Comparison of ENCODE assay signal across 23 cellular contexts in genomic region chr1:215201301-215201700, GRCh38.
DNase-seq lines count a peak whose midpoint lies in the region; ATAC-seq and TF ChIP-seq lines count a peak whose summit lies in the region.
"Had no signal": no experiment of that assay in that cellular context is flagged by ENCODE, and none has a peak within 500 bp of the region (broad histone marks: within the 10 kb centered on the region; RNA-seq: fewer than 3 reads in every experiment).

No MANE protein-coding gene starts in this region.

- peaks cover 22% of the 10 kb centered on the region for H3K4me1 Mint-ChIP-seq in HFFc6 (ENCODE audit: low read depth)
- H3K4me1 Mint-ChIP-seq in activated naive CD8-positive, alpha-beta T cell treated with anti-CD3 and anti-CD28 coated beads, Interleukin-2, amount 50 U/mL, for 24 hours = no peaks in the 10 kb centered on the region
- H3K4me1 Mint-ChIP-seq: CD14-positive monocyte; CD8-positive, alpha-beta memory T cell; T-cell had no signal

- DNase-seq in COLO829 (ENCODE audit: low spot score) (peak; percentile 59), HFFc6 (no peak), SK-MEL-5 (ENCODE audit: low read depth, low spot score) (peak; percentile 32), hepatic stellate cell (ENCODE audit: low spot score) (peak; percentile 1), KBM-7 (no peak), amygdala (lab: John Stamatoyannopoulos, UW) (no peak)
- DNase-seq in activated naive CD8-positive, alpha-beta T cell treated with anti-CD3 and anti-CD28 coated beads, Interleukin-2, amount 50 U/mL, for 24 hours = no peak
- DNase-seq: BE2C; Calu3; CD8-positive, alpha-beta memory T cell; H9; IMR-90; NCI-H2081; NCI-H2171 treated with DMSO at 0.1 percent for 48 hours; NCI-H345; NCI-H510A treated with DMSO at 0.1 percent for 48 hours; NCI-H774; NK-92 treated with Interleukin-12 subunit alpha and Interleukin-12 subunit beta, amount 100 ng/mL, for 24 hours; PC-3; T-cell had no signal

- no peak for TF ChIP-seq CTCF in HFFc6 (IDR thresholded peaks at IDR 0.05)

- H3K27me3 Mint-ChIP-seq in HFFc6 (ENCODE audit: insufficient read depth) = peaks cover 3% of the 10 kb centered on the region; the same call in 1 of the 2 replicates
- no peaks in the 10 kb centered on the region for H3K27me3 Mint-ChIP-seq in activated naive CD8-positive, alpha-beta T cell treated with anti-CD3 and anti-CD28 coated beads, Interleukin-2, amount 50 U/mL, for 24 hours
- H3K27me3 Mint-ChIP-seq: CD8-positive, alpha-beta memory T cell; T-cell had no signal

- no peak for ATAC-seq in activated naive CD8-positive, alpha-beta T cell treated with anti-CD3 and anti-CD28 coated beads, Interleukin-2, amount 50 U/mL, for 24 hours
- ATAC-seq in HG02981 (IDR thresholded peaks at IDR 0.05; ENCODE audit: unreplicated experiment) = no peak
- ATAC-seq: PC-3, Right ventricle myocardium inferior, T-cell had no signal

- no peaks in the 10 kb centered on the region for H3K9me3 Mint-ChIP-seq in HFFc6
- no peaks in the 10 kb centered on the region for H3K9me3 Mint-ChIP-seq in activated naive CD8-positive, alpha-beta T cell treated with anti-CD3 and anti-CD28 coated beads, Interleukin-2, amount 50 U/mL, for 24 hours
- H3K9me3 Mint-ChIP-seq: H9 had no signal

- H3K27ac Mint-ChIP-seq in HFFc6 = peak overlapping the region; percentile 37; the same call in 1 of the 2 replicates
- H3K27ac Mint-ChIP-seq in activated naive CD8-positive, alpha-beta T cell treated with anti-CD3 and anti-CD28 coated beads, Interleukin-2, amount 50 U/mL, for 24 hours = no peak overlapping the region
- H3K27ac Mint-ChIP-seq: CD14-positive monocyte; CD8-positive, alpha-beta memory T cell; T-cell had no signal

- in situ Hi-C loops in SK-MEL-5 (cut with HindIII; ENCODE audit: low pct_unique_long_range_greater_than_20kb, low sequenced_read_pairs) (no loop called here), KBM-7 (cut with MboI; ENCODE audit: low pct_unique_long_range_greater_than_20kb, low sequenced_read_pairs) (no loop called here)

- no peak overlapping the region for H3K4me3 Mint-ChIP-seq in HFFc6
- no peak overlapping the region for H3K4me3 Mint-ChIP-seq in activated naive CD8-positive, alpha-beta T cell treated with anti-CD3 and anti-CD28 coated beads, Interleukin-2, amount 50 U/mL, for 24 hours
- H3K4me3 Mint-ChIP-seq: CD14-positive monocyte; CD8-positive, alpha-beta memory T cell; H9; T-cell had no signal

- peaks cover 25% of the 10 kb centered on the region for H3K36me3 Mint-ChIP-seq in HFFc6 (ENCODE audit: low read depth)
- H3K36me3 Mint-ChIP-seq in activated naive CD8-positive, alpha-beta T cell treated with anti-CD3 and anti-CD28 coated beads, Interleukin-2, amount 50 U/mL, for 24 hours (ENCODE audit: low read depth) = no peaks in the 10 kb centered on the region
- H3K36me3 Mint-ChIP-seq: CD14-positive monocyte; CD8-positive, alpha-beta memory T cell; T-cell had no signal

Comparison
In these comparisons a context has a peak if more than half of its experiments do, and no peak if none do; other contexts are left out.
1. DNase-seq: peak in COLO829 (single experiment), SK-MEL-5 (single experiment) and hepatic stellate cell (single experiment); none in HFFc6 (single experiment), activated naive CD8-positive, alpha-beta T cell treated with anti-CD3 and anti-CD28 coated beads, Interleukin-2, amount 50 U/mL, for 24 hours (single experiment), KBM-7 (single experiment) and amygdala (0 of 56).